ENCODE assay signal across 8 cellular contexts in the genomic region with DNA sequence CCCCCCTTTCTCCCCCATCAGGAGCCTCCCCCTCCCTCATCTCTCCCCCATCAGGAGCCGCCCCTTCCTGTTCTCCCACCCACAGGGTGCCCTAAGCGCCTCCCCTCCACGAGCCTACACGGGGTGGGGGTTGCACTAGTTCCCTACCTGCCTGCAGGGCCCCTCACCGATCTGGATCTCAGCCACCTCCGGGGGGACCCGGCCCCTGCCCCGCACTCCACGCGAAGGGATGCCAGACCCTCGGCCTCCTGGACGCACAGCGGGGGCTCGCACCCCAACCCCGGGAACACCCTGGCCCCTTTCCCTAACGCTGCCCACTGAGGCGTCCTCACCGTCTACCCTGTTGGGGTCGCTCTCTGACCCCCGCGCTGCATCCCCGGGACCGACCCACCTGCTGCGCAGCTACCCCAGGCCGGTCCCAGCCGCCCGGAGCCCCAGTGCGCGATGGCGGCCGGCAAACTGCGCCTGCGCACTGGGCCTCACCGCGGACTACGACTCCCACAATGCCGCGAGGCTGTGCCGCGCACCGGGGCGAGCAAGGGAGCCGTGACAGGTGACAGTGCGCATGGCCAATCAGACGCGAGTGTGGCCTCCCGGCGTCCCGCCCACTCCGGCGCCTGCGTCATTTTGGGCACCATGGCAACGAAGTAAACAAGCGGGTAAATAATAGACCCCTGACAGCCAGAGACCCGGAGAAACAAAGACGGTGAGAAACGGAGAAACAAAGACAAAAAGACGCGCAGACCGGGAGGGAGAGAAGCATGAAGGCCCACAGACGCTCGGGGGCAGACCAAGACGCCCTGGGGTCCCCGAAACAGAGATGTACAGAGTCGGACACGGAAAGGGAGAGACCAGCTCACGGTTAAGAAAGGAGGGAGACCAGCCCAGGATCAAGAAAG. TPM values are rescaled to one million over a fixed set of nuclear protein-coding genes. Genes with fewer than 3 reads are reported as not detected.
DNase-seq lines count a peak whose midpoint lies in the region; ATAC-seq and FAIRE-seq lines count a peak whose summit lies in the region.

ZSCAN18 (minus strand) TSS at position 449 of the 899 bp plus-strand sequence. CDS start 7,964 bp downstream, outside the sequence.

- peak; percentile 79 for FAIRE-seq in endometrium (lab: Jason Lieb, UNC)

- peak; percentile 99 for DNase-seq in ELF-1 (ENCODE audit: low read depth, low spot score)
- DNase-seq in NCI-H524 treated with DMSO at 0.1 percent for 48 hours (lab: John Stamatoyannopoulos, UW), result peak; percentile 76
- peak; percentile 89 for DNase-seq in activated CD8-positive, alpha-beta memory T cell treated with anti-CD3 and anti-CD28 coated beads, Interleukin-2, amount 50 U/mL, for 24 hours (ENCODE audit: extremely low read depth)
- peak; percentile 100 for DNase-seq in mesenteric fat pad (ENCODE audit: low spot score)
- peak; percentile 79 for DNase-seq in stimulated activated CD8-positive, alpha-beta memory T cell treated with anti-CD3 and anti-CD28 coated beads, Interleukin-12 subunit alpha, Interleukin-12 subunit beta, amount 100 ng/mL, for 24 hours (ENCODE audit: extremely low read depth)

- peak; percentile 81 for ATAC-seq in HG02981 (IDR thresholded peaks at IDR 0.05; ENCODE audit: unreplicated experiment)
- no peak for ATAC-seq in GM18520 (IDR thresholded peaks at IDR 0.05; ENCODE audit: unreplicated experiment)

RNA-seq across cellular contexts. Expression of gene ZSCAN18, which starts in this region (rescaled TPM):
- total RNA-seq in mesenteric fat pad, result 34.8 TPM
